8 cellular contexts compared by ENCODE assay signal in genomic region chr12:62435337-62436163, GRCh38. TPM values are rescaled to one million over a fixed set of nuclear protein-coding genes. Genes with fewer than 3 reads are reported as not detected.
DNase-seq lines count a peak whose midpoint lies in the region; ATAC-seq and TF ChIP-seq lines count a peak whose summit lies in the region.

No MANE protein-coding gene starts in this region.

- H4K8ac ChIP-seq in trophoblast cell (ENCODE audit: low read depth, low read length), result no peak overlapping the region

- BruUV-seq in Panc1 (replicated peaks; lab: Mats Ljungman, UMichigan), result no TSS peak

- no peak overlapping the region for H3K27ac ChIP-seq in CD8-positive, alpha-beta T cell (ENCODE audit: low read depth, low read length)
- no peak overlapping the region for H3K27ac ChIP-seq in Panc1 (ENCODE audit: low read length)
- no peak overlapping the region for H3K27ac ChIP-seq in right cardiac atrium (ENCODE audit: low read length)
- H3K27ac ChIP-seq in trophoblast cell (ENCODE audit: low read depth, low read length), result no peak overlapping the region

- H4K12ac ChIP-seq in trophoblast cell (ENCODE audit: low read depth, low read length), result no peak overlapping the region

- H2BK120ac ChIP-seq in trophoblast cell (ENCODE audit: insufficient read depth, low read length, poor library complexity), result no peak overlapping the region

- peaks cover 12% of the 10 kb centered on the region for H3K27me3 Mint-ChIP-seq in CD8-positive, alpha-beta T cell (ENCODE audit: low read depth)

- no peak overlapping the region for H2AK5ac ChIP-seq in trophoblast cell (ENCODE audit: low read length)

- WGBS in right cardiac atrium, result 2% methylated on average over 28 of the region's 28 CpGs
- WGBS in trophoblast cell (ENCODE audit: extremely low coverage, insufficient coverage, insufficient read length), result no CpG with 5 or more reads among the region's 28 CpGs

- DNase-seq in CD8-positive, alpha-beta T cell, result peak in 5 of 7 experiments; percentile 17 to 60 (median 32)
- DNase-seq in Panc1 (ENCODE audit: low read depth, low spot score) (peak; percentile 15), amniotic stem cell (lab: John Stamatoyannopoulos, UW) (peak; percentile 33), right cardiac atrium (peak; percentile 42 to 72 (median 66)), trophoblast cell (peak; percentile 20 to 51), COLO829 (ENCODE audit: low spot score) (no peak)

- no peak overlapping the region for H3K9ac ChIP-seq in trophoblast cell (ENCODE audit: low read length)

- no peak overlapping the region for H2BK12ac ChIP-seq in trophoblast cell (ENCODE audit: low read length)

- peak overlapping the region; percentile 87 for H3K4me3 Mint-ChIP-seq in CD8-positive, alpha-beta T cell

- H3K4ac ChIP-seq in trophoblast cell (ENCODE audit: low read depth, low read length), result no peak overlapping the region

- H3K4me1 Mint-ChIP-seq in CD8-positive, alpha-beta T cell (ENCODE audit: low read depth), result peaks cover 17% of the 10 kb centered on the region

- no peaks in the 10 kb centered on the region for H3K36me3 Mint-ChIP-seq in CD8-positive, alpha-beta T cell

- ATAC-seq in CD8-positive, alpha-beta T cell, result peak; percentile 72
- ATAC-seq in GM19395 (IDR thresholded peaks at IDR 0.05; ENCODE audit: unreplicated experiment) (peak; percentile 82), HG03520 (IDR thresholded peaks at IDR 0.05; ENCODE audit: unreplicated experiment) (peak; percentile 73), Panc1 (peak; percentile 95), right cardiac atrium (peak; percentile 76 to 89)

- no peak overlapping the region for H2AFZ ChIP-seq in trophoblast cell (ENCODE audit: insufficient read depth, low read length, poor library complexity)

- no peak overlapping the region for H4K91ac ChIP-seq in trophoblast cell (ENCODE audit: low read depth, low read length)

- H3K4me1 ChIP-seq in CD8-positive, alpha-beta T cell (ENCODE audit: insufficient read depth, low read length), result peaks cover 12% of the 10 kb centered on the region
- no peaks in the 10 kb centered on the region; the same call in 1 of the 2 replicates for H3K4me1 ChIP-seq in Panc1 (ENCODE audit: control insufficient read depth, insufficient read depth, low read length)
- no peaks in the 10 kb centered on the region for H3K4me1 ChIP-seq in right cardiac atrium (ENCODE audit: control insufficient read depth, insufficient read depth, low read length)
- H3K4me1 ChIP-seq in trophoblast cell (ENCODE audit: control insufficient read depth in 1 of 2, insufficient read depth in 2 of 2, low read length in 2 of 2), result peaks cover 0 to 12% of the 10 kb centered on the region in 2 experiments

- H3K18ac ChIP-seq in trophoblast cell (ENCODE audit: low read length), result no peak overlapping the region

- in situ Hi-C loops in Panc1 (cut with HindIII; ENCODE audit: low pct_unique_long_range_greater_than_20kb, low sequenced_read_pairs), result no loop called here

- H3K27ac Mint-ChIP-seq in CD8-positive, alpha-beta T cell, result no peak overlapping the region

- no peaks in the 10 kb centered on the region for H3K36me3 ChIP-seq in CD8-positive, alpha-beta T cell (ENCODE audit: insufficient read depth, low read length)
- H3K36me3 ChIP-seq in Panc1 (ENCODE audit: control insufficient read depth, insufficient read depth, low read length) (no peaks in the 10 kb centered on the region), trophoblast cell (ENCODE audit: control insufficient read depth in 1 of 2, insufficient read depth in 2 of 2, low read length in 2 of 2) (no peaks in the 10 kb centered on the region)

- H3K9me3 ChIP-seq in CD8-positive, alpha-beta T cell (ENCODE audit: low read length), result no peaks in the 10 kb centered on the region
- H3K9me3 ChIP-seq in Panc1 (ENCODE audit: control insufficient read depth, insufficient read depth, low read depth, low read length) (no peaks in the 10 kb centered on the region), right cardiac atrium (ENCODE audit: control insufficient read depth, low read length) (no peaks in the 10 kb centered on the region), trophoblast cell (ENCODE audit: insufficient read depth, low read depth, low read length) (no peaks in the 10 kb centered on the region)

- H3K79me1 ChIP-seq in trophoblast cell (ENCODE audit: low read length), result no peaks in the 10 kb centered on the region

- intact Hi-C loops in CD8-positive, alpha-beta T cell (cut with DNase I, micrococcal nuclease), result loop anchor here (5.0 kb wide), 2 partner anchors 92 to 377 kb away; no protein-coding TSS in a partner anchor
- intact Hi-C loops in Panc1 (cut with micrococcal nuclease; ENCODE audit: unreplicated experiment), result loop anchor here (5.0 kb wide), 2 partner anchors 357 to 377 kb away; no protein-coding TSS in a partner anchor
- intact Hi-C loops in right cardiac atrium (cut with DNase I), result loop anchor here in 2 of 4 donors (5.0 to 10.0 kb wide), 3 partner anchors 139 to 369 kb away; no protein-coding TSS in a partner anchor

- no peak overlapping the region for H3K14ac ChIP-seq in trophoblast cell (ENCODE audit: low read length)

- peak overlapping the region; percentile 40 for H3K4me2 ChIP-seq in trophoblast cell (ENCODE audit: low read length)

- peaks cover 3% of the 10 kb centered on the region for H3K27me3 ChIP-seq in CD8-positive, alpha-beta T cell (ENCODE audit: insufficient read depth, low read length)
- H3K27me3 ChIP-seq in Panc1 (ENCODE audit: control insufficient read depth, insufficient read depth, low read length) (peaks cover 10% of the 10 kb centered on the region; the same call in 1 of the 2 replicates), right cardiac atrium (ENCODE audit: control insufficient read depth, insufficient read depth) (no peaks in the 10 kb centered on the region), trophoblast cell (ENCODE audit: insufficient read depth, low read length) (no peaks in the 10 kb centered on the region)

- H2BK5ac ChIP-seq in trophoblast cell (ENCODE audit: low read depth, low read length, poor library complexity), result no peak overlapping the region

- H3K79me2 ChIP-seq in trophoblast cell (ENCODE audit: control insufficient read depth, insufficient read depth, low read length, poor library complexity), result no peaks in the 10 kb centered on the region

- TF ChIP-seq CTCF in CD8-positive, alpha-beta T cell (IDR thresholded peaks at IDR 0.05), result no peak
- peak; percentile 81 for TF ChIP-seq CTCF in Panc1 (IDR thresholded peaks at IDR 0.05)

- no peaks in the 10 kb centered on the region for H3K9me3 Mint-ChIP-seq in CD8-positive, alpha-beta T cell

- CTCF ChIA-PET in CD8-positive, alpha-beta T cell (lab: Charles Lee), result interaction anchor here (0.6 to 5.3 kb wide), 9 partner anchors 12 to 1810 kb away, joined by 3 to 124 read pairs (median 4); no protein-coding TSS in a partner anchor
- CTCF ChIA-PET in Panc1 (lab: Charles Lee), result interaction anchor here (0.7 to 0.8 kb wide), 2 partner anchors 31 to 780 kb away, joined by 4 to 6 read pairs; partner anchors contain the start of gene MON2

- H3K23ac ChIP-seq in trophoblast cell (ENCODE audit: low read length), result no peak overlapping the region

- POLR2A ChIA-PET in CD8-positive, alpha-beta T cell (lab: Charles Lee), result interaction anchor here (0.8 to 1.6 kb wide), 4 partner anchors 8 to 359 kb away, joined by 3 to 4 read pairs (median 4); partner anchors contain the start of gene MON2
- POLR2A ChIA-PET in Panc1 (lab: Charles Lee), result interaction anchor here (0.6 to 0.8 kb wide), 2 partner anchors 110 to 1545 kb away, joined by 3 read pairs; no protein-coding TSS in a partner anchor

- peak overlapping the region; percentile 56 for H3K4me3 ChIP-seq in CD8-positive, alpha-beta T cell (ENCODE audit: low read depth, low read length)
- peak overlapping the region; percentile 49 to 66 for H3K4me3 ChIP-seq in Panc1 (ENCODE audit: low read depth in 2 of 2, low read length in 2 of 2)
- peak overlapping the region; percentile 41 for H3K4me3 ChIP-seq in right cardiac atrium (ENCODE audit: low read length)
- H3K4me3 ChIP-seq in trophoblast cell (ENCODE audit: low read depth, low read length), result no peak overlapping the region

RNA-seq across cellular contexts. Expression of gene MON2, which starts 31.1 kb away (rescaled TPM):
- total RNA-seq in CD8-positive, alpha-beta T cell, result 10 to 100 TPM; 44.2 to 48.9 TPM
- total RNA-seq in Panc1 (2021; ENCODE audit: unreplicated experiment), result 30.1 TPM
- polyA plus RNA-seq in Panc1 (2012; ENCODE audit: insufficient read length), result 8.9 TPM
- total RNA-seq in right cardiac atrium, result 10 to 100 TPM; 23.4 to 29.0 (median 25.7) TPM
- 9.1 TPM for polyA plus RNA-seq in right cardiac atrium
- 16.9 and 17.7 TPM in 2 replicates for polyA plus RNA-seq in trophoblast cell (2013)
